ENCODE assay signal across 23 cellular contexts in genomic region chr4:102629686-102630085, GRCh38.
DNase-seq lines count a peak whose midpoint lies in the region; ATAC-seq and TF ChIP-seq lines count a peak whose summit lies in the region.
"Had no signal": no experiment of that assay in that cellular context is flagged by ENCODE, and none has a peak within 500 bp of the region (broad histone marks: within the 10 kb centered on the region; RNA-seq: fewer than 3 reads in every experiment).

No MANE protein-coding gene starts in this region.

- no peak overlapping the region for H3K4me2 ChIP-seq in PC-9
- H3K4me2 ChIP-seq: BLaER1 had no signal

- H3K4me3 ChIP-seq in CD8-positive, alpha-beta T cell (ENCODE audit: low read depth, low read length): no peak overlapping the region
- H3K4me3 ChIP-seq in PC-9: no peak overlapping the region
- H3K4me3 ChIP-seq: BLaER1, coronary artery, gastroesophageal sphincter, right lobe of liver, suprapubic skin had no signal

- peak overlapping the region; percentile 19 for H3K4me3 Mint-ChIP-seq in activated T-cell treated with anti-CD3 and anti-CD28 coated beads, Interleukin-2, amount 50 U/mL, for 24 hours
- peak overlapping the region; percentile 52 for H3K4me3 Mint-ChIP-seq in CD8-positive, alpha-beta T cell
- H3K4me3 Mint-ChIP-seq in activated naive CD8-positive, alpha-beta T cell: peak overlapping the region; percentile 51
- H3K4me3 Mint-ChIP-seq in naive thymus-derived CD8-positive, alpha-beta T cell: peak overlapping the region in 7 of 10 donors; percentile 21 to 89 (median 72)
- H3K4me3 Mint-ChIP-seq in activated T-helper 2 cell treated with anti-CD3 and anti-CD28 coated beads, Interferon-gamma antibody, Interleukin-2, Interleukin-4, amounts not matched to agents 10 μg/mL and 5 μg/mL and 100 μg/mL, durations not matched to agents 14 hours and 24 hours and 36 hours (ENCODE audit: low read depth): no peak overlapping the region
- H3K4me3 Mint-ChIP-seq: endodermal cell had no signal

- BruUV-seq in PC-9 (replicated peaks; lab: Mats Ljungman, UMichigan): no TSS peak

- no peaks in the 10 kb centered on the region for H3K27me3 Mint-ChIP-seq in activated T-cell treated with anti-CD3 and anti-CD28 coated beads, Interleukin-2, amount 50 U/mL, for 24 hours
- no peaks in the 10 kb centered on the region for H3K27me3 Mint-ChIP-seq in CD8-positive, alpha-beta T cell (ENCODE audit: low read depth)
- H3K27me3 Mint-ChIP-seq in activated naive CD8-positive, alpha-beta T cell: no peaks in the 10 kb centered on the region
- H3K27me3 Mint-ChIP-seq in naive thymus-derived CD8-positive, alpha-beta T cell: no peaks in the 10 kb centered on the region
- no peaks in the 10 kb centered on the region for H3K27me3 Mint-ChIP-seq in activated T-helper 2 cell treated with anti-CD3 and anti-CD28 coated beads, Interferon-gamma antibody, Interleukin-2, Interleukin-4, amounts not matched to agents 10 μg/mL and 5 μg/mL and 100 μg/mL, durations not matched to agents 14 hours and 24 hours and 36 hours (ENCODE audit: low read depth)

- intact Hi-C loops in CD8-positive, alpha-beta T cell (cut with DNase I, micrococcal nuclease): loop anchor here (2.0 to 5.0 kb wide), 7 partner anchors 129 to 468 kb away; partner anchors contain the start of genes SLC39A8 (in 2 of the 2), BDH2 (in 1 of the 2), CISD2 (in 1 of the 2) and NFKB1 (in 1 of the 2)
- intact Hi-C loops in activated T-helper 2 cell treated with anti-CD3 and anti-CD28 coated beads, Interferon-gamma antibody, Interleukin-2, Interleukin-4, amounts not matched to agents 10 μg/mL and 5 μg/mL and 100 μg/mL, durations not matched to agents 14 hours and 24 hours and 36 hours (cut with micrococcal nuclease): loop anchor here (2.0 to 5.0 kb wide), 6 partner anchors 42 to 463 kb away; partner anchors contain the start of genes CISD2 and UBE2D3
- intact Hi-C loops in PC-9 (cut with micrococcal nuclease; ENCODE audit: unreplicated experiment): loop anchor here (10.0 kb wide), 2 partner anchors 165 to 195 kb away; no protein-coding TSS in a partner anchor

- no peaks in the 10 kb centered on the region for H3K9me2 ChIP-seq in PC-9 (ENCODE audit: insufficient read depth)

- POLR2A ChIA-PET in CD8-positive, alpha-beta T cell (lab: Charles Lee): interaction anchor here (1.2 to 2.2 kb wide), 3 partner anchors 131 to 197 kb away, joined by 3 to 18 read pairs (median 7); partner anchors contain the start of genes MANBA and UBE2D3
- POLR2A ChIA-PET in naive thymus-derived CD8-positive, alpha-beta T cell (lab: Charles Lee): interaction anchor here (1.0 to 2.7 kb wide), 6 partner anchors 17 to 284 kb away, joined by 3 to 30 read pairs (median 6); partner anchors contain the start of genes CISD2, SLC39A8 and UBE2D3
- POLR2A ChIA-PET in PC-9 (lab: Charles Lee; ENCODE audit: unreplicated experiment): no interaction called here

- H3K27me3 ChIP-seq in CD8-positive, alpha-beta T cell (ENCODE audit: insufficient read depth, low read length): no peaks in the 10 kb centered on the region
- no peaks in the 10 kb centered on the region for H3K27me3 ChIP-seq in PC-9 (ENCODE audit: insufficient read depth, low read depth)
- H3K27me3 ChIP-seq: BLaER1, gastroesophageal sphincter, right lobe of liver, suprapubic skin had no signal

- H4K20me1 ChIP-seq in PC-9 (ENCODE audit: insufficient read depth): no peaks in the 10 kb centered on the region
- H4K20me1 ChIP-seq: BLaER1 had no signal

- peaks cover 67% of the 10 kb centered on the region for H3K4me1 Mint-ChIP-seq in activated T-cell treated with anti-CD3 and anti-CD28 coated beads, Interleukin-2, amount 50 U/mL, for 24 hours (ENCODE audit: low read depth)
- H3K4me1 Mint-ChIP-seq in CD8-positive, alpha-beta T cell (ENCODE audit: low read depth): peaks cover 75% of the 10 kb centered on the region
- H3K4me1 Mint-ChIP-seq in activated naive CD8-positive, alpha-beta T cell (ENCODE audit: low read depth): peaks cover 72% of the 10 kb centered on the region
- H3K4me1 Mint-ChIP-seq in naive thymus-derived CD8-positive, alpha-beta T cell: peaks cover 29 to 72% (median 66%) of the 10 kb centered on the region in 4 donors
- H3K4me1 Mint-ChIP-seq in activated T-helper 2 cell treated with anti-CD3 and anti-CD28 coated beads, Interferon-gamma antibody, Interleukin-2, Interleukin-4, amounts not matched to agents 10 μg/mL and 5 μg/mL and 100 μg/mL, durations not matched to agents 14 hours and 24 hours and 36 hours (ENCODE audit: low read depth): peaks cover 41% of the 10 kb centered on the region
- H3K4me1 Mint-ChIP-seq: endodermal cell had no signal

- H3K27ac ChIP-seq in CD8-positive, alpha-beta T cell (ENCODE audit: low read depth, low read length): peak overlapping the region; percentile 29
- H3K27ac ChIP-seq in PC-9: no peak overlapping the region
- H3K27ac ChIP-seq: BLaER1, coronary artery, gastroesophageal sphincter, right lobe of liver, suprapubic skin had no signal

- H3K36me3 Mint-ChIP-seq in activated T-cell treated with anti-CD3 and anti-CD28 coated beads, Interleukin-2, amount 50 U/mL, for 24 hours (ENCODE audit: low read depth): peaks cover 19% of the 10 kb centered on the region
- H3K36me3 Mint-ChIP-seq in CD8-positive, alpha-beta T cell: peaks cover 16% of the 10 kb centered on the region
- peaks cover 8% of the 10 kb centered on the region for H3K36me3 Mint-ChIP-seq in activated naive CD8-positive, alpha-beta T cell
- peaks cover 0 to 11% (median 11%) of the 10 kb centered on the region in 3 donors for H3K36me3 Mint-ChIP-seq in naive thymus-derived CD8-positive, alpha-beta T cell
- peaks cover 6% of the 10 kb centered on the region for H3K36me3 Mint-ChIP-seq in activated T-helper 2 cell treated with anti-CD3 and anti-CD28 coated beads, Interferon-gamma antibody, Interleukin-2, Interleukin-4, amounts not matched to agents 10 μg/mL and 5 μg/mL and 100 μg/mL, durations not matched to agents 14 hours and 24 hours and 36 hours (ENCODE audit: low read depth)

- H3K9me3 ChIP-seq in CD8-positive, alpha-beta T cell (ENCODE audit: low read length): no peaks in the 10 kb centered on the region
- no peaks in the 10 kb centered on the region for H3K9me3 ChIP-seq in PC-9 (ENCODE audit: insufficient read depth, low read depth)
- H3K9me3 ChIP-seq: BLaER1, gastroesophageal sphincter, right lobe of liver, suprapubic skin had no signal

- H3K4me1 ChIP-seq in CD8-positive, alpha-beta T cell (ENCODE audit: insufficient read depth, low read length): peaks cover 60% of the 10 kb centered on the region
- peaks cover 49% of the 10 kb centered on the region for H3K4me1 ChIP-seq in PC-9 (replicated peaks; ENCODE audit: insufficient read depth)
- H3K4me1 ChIP-seq: gastroesophageal sphincter had no signal

- H3K9me3 Mint-ChIP-seq in activated T-cell treated with anti-CD3 and anti-CD28 coated beads, Interleukin-2, amount 50 U/mL, for 24 hours: no peaks in the 10 kb centered on the region
- no peaks in the 10 kb centered on the region for H3K9me3 Mint-ChIP-seq in CD8-positive, alpha-beta T cell
- no peaks in the 10 kb centered on the region for H3K9me3 Mint-ChIP-seq in activated naive CD8-positive, alpha-beta T cell (ENCODE audit: low read depth)
- no peaks in the 10 kb centered on the region for H3K9me3 Mint-ChIP-seq in naive thymus-derived CD8-positive, alpha-beta T cell
- H3K9me3 Mint-ChIP-seq in activated T-helper 2 cell treated with anti-CD3 and anti-CD28 coated beads, Interferon-gamma antibody, Interleukin-2, Interleukin-4, amounts not matched to agents 10 μg/mL and 5 μg/mL and 100 μg/mL, durations not matched to agents 14 hours and 24 hours and 36 hours: no peaks in the 10 kb centered on the region
- H3K9me3 Mint-ChIP-seq: endodermal cell had no signal

- ATAC-seq in CD8-positive, alpha-beta T cell: no peak
- no peak for ATAC-seq in naive thymus-derived CD8-positive, alpha-beta T cell
- ATAC-seq in esophagus mucosa: no peak
- ATAC-seq: gastroesophageal sphincter, left ventricle myocardium superior, right lobe of liver, SK-N-SH treated with all-trans-retinoic acid at 6 μM for 48 hours had no signal

- no peak for TF ChIP-seq CTCF in CD8-positive, alpha-beta T cell (IDR thresholded peaks at IDR 0.05)
- no peak for TF ChIP-seq CTCF in PC-9 (conservative IDR thresholded peaks at IDR 0.05)

- DNase-seq in activated T-cell treated with anti-CD3 and anti-CD28 coated beads, Interleukin-2, amount 50 U/mL, for 24 hours: no peak
- no peak for DNase-seq in activated T-cell treated with anti-CD3 and anti-CD28 coated beads, Interleukin-2, amount 50 U/mL, for 1 hour
- DNase-seq in CD8-positive, alpha-beta T cell: no peak
- DNase-seq in naive thymus-derived CD8-positive, alpha-beta T cell: no peak
- no peak for DNase-seq in activated T-helper 2 cell treated with anti-CD3 and anti-CD28 coated beads, Interferon-gamma antibody, Interleukin-2, Interleukin-4, amounts not matched to agents 10 μg/mL and 5 μg/mL and 100 μg/mL, durations not matched to agents 14 hours and 24 hours and 36 hours (ENCODE audit: low spot score)
- DNase-seq in PC-9: no peak
- DNase-seq: amygdala, endodermal cell, H7, left ventricle myocardium superior, NCI-H1436 treated with DMSO at 0.1 percent for 48 hours, NCI-H2107, NCI-H446, NCI-H82, posterior cingulate gyrus, right lobe of liver had no signal

- H2AFZ ChIP-seq in PC-9: no peak overlapping the region

- H3F3A ChIP-seq in PC-9 (ENCODE audit: insufficient read depth, low read depth): peaks cover 29% of the 10 kb centered on the region

- H3K79me2 ChIP-seq in PC-9 (ENCODE audit: low read depth): no peaks in the 10 kb centered on the region

- CTCF ChIA-PET in CD8-positive, alpha-beta T cell (lab: Charles Lee): interaction anchor here (1.2 to 1.3 kb wide), 2 partner anchors 182 to 205 kb away, joined by 3 to 6 read pairs; no protein-coding TSS in a partner anchor
- CTCF ChIA-PET in PC-9 (lab: Charles Lee): no interaction called here

- H3K27ac Mint-ChIP-seq in activated T-cell treated with anti-CD3 and anti-CD28 coated beads, Interleukin-2, amount 50 U/mL, for 24 hours: peak overlapping the region; percentile 51
- peak overlapping the region; percentile 74 for H3K27ac Mint-ChIP-seq in CD8-positive, alpha-beta T cell
- H3K27ac Mint-ChIP-seq in activated naive CD8-positive, alpha-beta T cell: peak overlapping the region; percentile 80
- H3K27ac Mint-ChIP-seq in naive thymus-derived CD8-positive, alpha-beta T cell: peak overlapping the region; percentile 42 to 98 (median 94)
- no peak overlapping the region for H3K27ac Mint-ChIP-seq in activated T-helper 2 cell treated with anti-CD3 and anti-CD28 coated beads, Interferon-gamma antibody, Interleukin-2, Interleukin-4, amounts not matched to agents 10 μg/mL and 5 μg/mL and 100 μg/mL, durations not matched to agents 14 hours and 24 hours and 36 hours
- H3K27ac Mint-ChIP-seq: endodermal cell had no signal

- H3K36me3 ChIP-seq in CD8-positive, alpha-beta T cell (ENCODE audit: insufficient read depth, low read length): no peaks in the 10 kb centered on the region
- no peaks in the 10 kb centered on the region for H3K36me3 ChIP-seq in PC-9 (ENCODE audit: low read depth)
